Comparison of ENCODE assay signal across 10 cellular contexts in the genomic region with DNA sequence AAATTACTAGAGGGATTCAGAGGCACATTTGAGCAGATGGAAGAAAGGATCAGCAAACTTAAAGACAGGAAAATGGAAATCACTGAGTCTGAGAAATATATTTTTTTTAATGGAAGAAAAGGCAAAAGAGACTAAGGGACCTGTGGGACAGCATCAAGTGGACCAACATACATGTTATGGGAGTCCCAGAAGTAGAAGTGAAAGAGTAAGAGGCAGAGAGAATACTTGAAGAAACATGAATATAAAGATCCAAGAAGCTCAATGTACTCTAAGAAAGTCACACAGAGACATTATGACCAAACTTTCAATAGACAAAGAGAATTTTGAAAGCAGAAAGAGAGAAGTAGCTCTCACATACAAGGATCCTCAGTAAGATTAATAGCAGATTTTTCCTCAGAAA. TPM values are rescaled to one million over a fixed set of nuclear protein-coding genes. Genes with fewer than 3 reads are reported as not detected.
"Had no signal": no experiment of that assay in that cellular context is flagged by ENCODE, and none has a peak within 500 bp of the region (broad histone marks: within the 10 kb centered on the region; RNA-seq: fewer than 3 reads in every experiment).

No MANE protein-coding gene starts in this region.

- H3K27ac ChIP-seq: HL-60, KMS-11 had no signal

- FAIRE-seq: HTR-8/SVneo, K562 had no signal

- ATAC-seq: K562 had no signal

- H3K4me3 ChIP-seq: K562 had no signal

- H3K9ac ChIP-seq: KMS-11 had no signal

- DNase-seq: IMR-90, KBM-7, KG1 had no signal

RNA-seq across cellular contexts. Expression of a gene that starts 39.5 kb away (rescaled TPM):
- total RNA-seq: HT-29, HT1080, IMR-90 had no signal
- polyA plus RNA-seq: IgD-negative memory B cell, IMR-90 had no signal
